Comparison of ENCODE assay signal across 34 cellular contexts in genomic region chr11:134685981-134686380, GRCh38.
"Had no signal": no experiment of that assay in that cellular context is flagged by ENCODE, and none has a peak within 500 bp of the region (broad histone marks: within the 10 kb centered on the region; RNA-seq: fewer than 3 reads in every experiment).

No MANE protein-coding gene starts in this region.

- DNase-seq: activated CD4-positive, alpha-beta memory T cell treated with anti-CD3 and anti-CD28 coated beads, Interleukin-2, amount 10 ng/mL, durations not matched to agents 7 days and 5 days; activated CD4-positive, alpha-beta T cell treated with anti-CD3 and anti-CD28 coated beads for 1 hour; activated CD4-positive, alpha-beta T cell treated with anti-CD3 and anti-CD28 coated beads for 48 hours; activated CD4-positive, CD25-positive, alpha-beta regulatory T cell; activated CD8-positive, alpha-beta memory T cell treated with anti-CD3 and anti-CD28 coated beads for 24 hours; activated CD8-positive, alpha-beta memory T cell treated with anti-CD3 and anti-CD28 coated beads, Interleukin-2, amount 10 ng/mL, durations not matched to agents 7 days and 5 days; activated CD8-positive, alpha-beta memory T cell treated with anti-CD3 and anti-CD28 coated beads, Interleukin-2, amount 50 U/mL, for 48 hours; activated effector memory CD4-positive, alpha-beta T cell treated with Interleukin-2 at 50 U/mL for 16 hours; activated naive CD4-positive, alpha-beta T cell treated with anti-CD3 and anti-CD28 coated beads, Interleukin-2, amount 10 ng/mL, durations not matched to agents 7 days and 5 days; activated naive CD8-positive, alpha-beta T cell treated with anti-CD3 and anti-CD28 coated beads, Interleukin-2, amount 50 U/mL, for 24 hours; activated T-cell treated with anti-CD3 and anti-CD28 coated beads, Interleukin-2, amount 50 U/mL, for 48 hours; brain microvascular endothelial cell; central memory CD4-positive, alpha-beta T cell; MM.1S; MV-4-11; NCI-H1092; NCI-H1436 treated with DMSO at 0.1 percent for 48 hours; NCI-H1694 treated with DMSO at 0.1 percent for 48 hours; NCI-H2029; NCI-H2171 treated with DMSO at 0.1 percent for 48 hours; NCI-H2227 treated with DMSO at 0.1 percent for 48 hours; NCI-H446; NCI-H510A treated with DMSO at 0.1 percent for 48 hours; NCI-H774; PC-9; SIG-M5; SW 1271; T-helper 1 cell; T-helper 2 cell; T-helper 9 cell; WERI-Rb-1 had no signal

- H3K27me3 ChIP-seq: brain microvascular endothelial cell had no signal

- H3K36me3 ChIP-seq: brain microvascular endothelial cell, WERI-Rb-1 had no signal

- H2AFZ ChIP-seq: PC-9 had no signal

- ATAC-seq: activated CD8-positive, alpha-beta memory T cell treated with anti-CD3 and anti-CD28 coated beads, Interleukin-2, amount 10 ng/mL, durations not matched to agents 7 days and 5 days; activated naive CD8-positive, alpha-beta T cell treated with anti-CD3 and anti-CD28 coated beads, Interleukin-2, amount 50 U/mL, for 24 hours; Right ventricle myocardium inferior had no signal

- H3K9ac ChIP-seq: KMS-11 had no signal

- H3K27ac ChIP-seq: brain microvascular endothelial cell, KMS-11, PC-9, RWPE1, WERI-Rb-1 had no signal

- H3K4me2 ChIP-seq: KMS-11, PC-9 had no signal

- H3K4me3 ChIP-seq: PC-9 had no signal
